Comparison of ENCODE assay signal across 8 cellular contexts in the genomic region with DNA sequence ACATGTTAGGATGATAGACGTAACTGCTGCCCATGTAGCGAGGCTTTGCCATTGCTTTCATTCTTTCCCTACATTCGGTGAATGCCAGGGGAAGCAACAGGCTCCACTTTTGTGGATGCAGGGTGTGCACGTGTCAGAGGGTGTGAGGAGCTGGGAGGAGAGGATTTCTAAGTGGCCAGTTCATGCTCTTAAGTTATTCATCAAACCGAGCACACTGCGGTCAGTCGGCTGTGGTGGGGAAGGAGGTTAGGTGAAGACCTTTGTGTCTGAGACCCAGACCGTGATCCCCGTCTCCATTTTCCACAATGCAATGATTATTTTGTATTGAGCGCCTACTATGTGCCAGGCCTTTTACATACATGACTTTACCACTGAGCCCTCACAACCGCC.
DNase-seq lines count a peak whose midpoint lies in the region; ATAC-seq and TF ChIP-seq lines count a peak whose summit lies in the region.

No MANE protein-coding gene starts in this region.

- H3K27me3 Mint-ChIP-seq in activated naive CD4-positive, alpha-beta T cell treated with anti-CD3 and anti-CD28 coated beads, Interleukin-2, amount 10 ng/mL, durations not matched to agents 7 days and 5 days = peaks cover 57% of the 10 kb centered on the region

- TF ChIP-seq POLR2A in vagina (IDR thresholded peaks at IDR 0.05) = no peak

- intact Hi-C loops in mammary epithelial cell (cut with micrococcal nuclease) = loop anchor here (10.0 kb wide), 2 partner anchors 208 to 368 kb away; no protein-coding TSS in a partner anchor
- intact Hi-C loops in lower lobe of right lung (cut with DNase I) = no loop called here
- intact Hi-C loops in vagina (cut with DNase I) = loop anchor here (10.0 kb wide), 1 partner anchor 298 kb away; no protein-coding TSS in a partner anchor

- H3K4me1 ChIP-seq in mammary epithelial cell (ENCODE audit: insufficient read depth, low read length) (peaks cover 3% of the 10 kb centered on the region), lower lobe of right lung (peaks cover 22% of the 10 kb centered on the region), vagina (peaks cover 23% of the 10 kb centered on the region)

- TF ChIP-seq CTCF in mammary epithelial cell (conservative IDR thresholded peaks at IDR 0.05 in 1 of 2, IDR thresholded peaks at IDR 0.05 in 1 of 2; ENCODE audit: extremely low read depth in 1 of 2, insufficient read depth in 1 of 2, low read depth in 1 of 2, low read length in 2 of 2) = no peak
- no peak for TF ChIP-seq CTCF in lower lobe of right lung (IDR thresholded peaks at IDR 0.05)
- TF ChIP-seq CTCF in vagina (IDR thresholded peaks at IDR 0.05) = no peak
- TF ChIP-seq CTCF in GM13977 (IDR thresholded peaks at IDR 0.05; ENCODE audit: extremely low read depth, insufficient read depth, missing control alignments) = no peak

- dilution Hi-C loops in mammary epithelial cell (cut with HindIII; ENCODE audit: low sequenced_read_pairs) = no loop called here

- H3K36me3 ChIP-seq in mammary epithelial cell (ENCODE audit: insufficient read depth, low read length) (no peaks in the 10 kb centered on the region), lower lobe of right lung (no peaks in the 10 kb centered on the region), vagina (no peaks in the 10 kb centered on the region)

- no peaks in the 10 kb centered on the region for H3K9me3 Mint-ChIP-seq in activated naive CD4-positive, alpha-beta T cell treated with anti-CD3 and anti-CD28 coated beads, Interleukin-2, amount 10 ng/mL, durations not matched to agents 7 days and 5 days

- H3K27ac Mint-ChIP-seq in activated naive CD4-positive, alpha-beta T cell treated with anti-CD3 and anti-CD28 coated beads, Interleukin-2, amount 10 ng/mL, durations not matched to agents 7 days and 5 days = no peak overlapping the region

- BruUV-seq in mammary epithelial cell (replicated peaks; lab: Mats Ljungman, UMichigan) = no TSS peak

- H3K4me3 ChIP-seq in mammary epithelial cell (replicated peaks in 1 of 3; ENCODE audit: insufficient read depth in 1 of 3, low read depth in 2 of 3, low read length in 3 of 3) = peak overlapping the region; percentile 48 to 93 (median 85)
- peak overlapping the region; percentile 83 for H3K4me3 ChIP-seq in lower lobe of right lung
- H3K4me3 ChIP-seq in vagina = peak overlapping the region; percentile 75 to 87

- H3K27me3 ChIP-seq in mammary epithelial cell (ENCODE audit: insufficient read depth, low read length) (no peaks in the 10 kb centered on the region), lower lobe of right lung (ENCODE audit: low read depth) (peaks cover 9% of the 10 kb centered on the region), vagina (no peaks in the 10 kb centered on the region)

- H3K9me3 ChIP-seq in mammary epithelial cell (replicated peaks; ENCODE audit: insufficient read depth, low read length) (no peaks in the 10 kb centered on the region), lower lobe of right lung (no peaks in the 10 kb centered on the region), vagina (no peaks in the 10 kb centered on the region)

- CTCF ChIA-PET in activated naive CD4-positive, alpha-beta T cell treated with anti-CD3 and anti-CD28 coated beads, Interleukin-2, amount 10 ng/mL, durations not matched to agents 7 days and 5 days (lab: Charles Lee) = no interaction called here
- CTCF ChIA-PET in mammary epithelial cell (lab: Charles Lee; ENCODE audit: low non-redundant PET) = no interaction called here

- H3K27ac ChIP-seq in mammary epithelial cell (ENCODE audit: insufficient read depth, low read depth, low read length) = no peak overlapping the region
- peak overlapping the region; percentile 80 for H3K27ac ChIP-seq in lower lobe of right lung
- peak overlapping the region; percentile 75 for H3K27ac ChIP-seq in vagina

- H3K36me3 Mint-ChIP-seq in activated naive CD4-positive, alpha-beta T cell treated with anti-CD3 and anti-CD28 coated beads, Interleukin-2, amount 10 ng/mL, durations not matched to agents 7 days and 5 days = no peaks in the 10 kb centered on the region

- 67% methylated on average over 11 of the region's 11 CpGs for WGBS in mammary epithelial cell (ENCODE audit: low coverage, missing lambda C conversion rate)

- H3K4me3 Mint-ChIP-seq in activated naive CD4-positive, alpha-beta T cell treated with anti-CD3 and anti-CD28 coated beads, Interleukin-2, amount 10 ng/mL, durations not matched to agents 7 days and 5 days = peak overlapping the region; percentile 59

- DNase-seq in activated naive CD4-positive, alpha-beta T cell treated with anti-CD3 and anti-CD28 coated beads, Interleukin-2, amount 10 ng/mL, durations not matched to agents 7 days and 5 days = no peak
- no peak for DNase-seq in activated naive CD4-positive, alpha-beta T cell (lab: John Stamatoyannopoulos, UW)
- DNase-seq in mammary epithelial cell (no peak), lower lobe of right lung (no peak), vagina (ENCODE audit: extremely low spot score in 2 of 2) (no peak), GM13977 (ENCODE audit: low spot score) (no peak), NCI-H1105 treated with DMSO at 0.1 percent for 48 hours (lab: John Stamatoyannopoulos, UW) (no peak)

- no peaks in the 10 kb centered on the region for H4K20me1 ChIP-seq in mammary epithelial cell (ENCODE audit: insufficient read depth, low read length)

- peak overlapping the region; percentile 71 for H2AFZ ChIP-seq in mammary epithelial cell (ENCODE audit: low read depth, low read length)

- no peak overlapping the region for H3K9ac ChIP-seq in mammary epithelial cell (ENCODE audit: insufficient read depth, low read length)

- H3K79me2 ChIP-seq in mammary epithelial cell (ENCODE audit: insufficient read depth, low read length) = peaks cover 36% of the 10 kb centered on the region

- H3K4me2 ChIP-seq in mammary epithelial cell (ENCODE audit: insufficient read depth, low read depth, low read length) = peak overlapping the region; percentile 94

- peak; percentile 44 to 45 for ATAC-seq in lower lobe of right lung
- no peak for ATAC-seq in GM19023 (IDR thresholded peaks at IDR 0.05; ENCODE audit: unreplicated experiment)

- H3K4me1 Mint-ChIP-seq in activated naive CD4-positive, alpha-beta T cell treated with anti-CD3 and anti-CD28 coated beads, Interleukin-2, amount 10 ng/mL, durations not matched to agents 7 days and 5 days = peaks cover 6% of the 10 kb centered on the region

- in situ Hi-C loops in mammary epithelial cell (cut with MboI; ENCODE audit: low sequenced_read_pairs in 2 of 2) = loop anchor here (10.0 to 25.0 kb wide), 4 partner anchors 98 to 508 kb away; no protein-coding TSS in a partner anchor
- in situ Hi-C loops in GM13977 (cut with MboI; ENCODE audit: low pct_unique_long_range_greater_than_20kb, low sequenced_read_pairs, unreplicated experiment) = loop anchor here (25.0 kb wide), 2 partner anchors 356 to 506 kb away; no protein-coding TSS in a partner anchor
